ENCODE assay signal across 10 cellular contexts in genomic region chr4:39446842-39447573, GRCh38. TPM values are rescaled to one million over a fixed set of nuclear protein-coding genes. Genes with fewer than 3 reads are reported as not detected.
DNase-seq lines count a peak whose midpoint lies in the region; ATAC-seq and TF ChIP-seq lines count a peak whose summit lies in the region.
"Had no signal": no experiment of that assay in that cellular context is flagged by ENCODE, and none has a peak within 500 bp of the region (broad histone marks: within the 10 kb centered on the region; RNA-seq: fewer than 3 reads in every experiment).

No MANE protein-coding gene starts in this region.

- no peak for TF ChIP-seq CTCF in neural progenitor cell (IDR thresholded peaks at IDR 0.05)

- H3K27ac ChIP-seq in ACC112 (ENCODE audit: low read depth, low read length), result no peak overlapping the region
- no peak overlapping the region for H3K27ac ChIP-seq in neural progenitor cell
- no peak overlapping the region for H3K27ac ChIP-seq in aorta (ENCODE audit: low read depth in 1 of 2, low read length in 2 of 2)

- peaks cover 7% of the 10 kb centered on the region for H3K36me3 Mint-ChIP-seq in neural progenitor cell

- H3K27me3 Mint-ChIP-seq in neural progenitor cell (ENCODE audit: insufficient read depth, low read depth), result peaks cover 4% of the 10 kb centered on the region

- no peaks in the 10 kb centered on the region for H3K9me3 ChIP-seq in neural progenitor cell (ENCODE audit: low read depth)
- no peaks in the 10 kb centered on the region for H3K9me3 ChIP-seq in aorta (ENCODE audit: control insufficient read depth, low read length)

- no peak overlapping the region for H3K9ac ChIP-seq in neural progenitor cell

- no peaks in the 10 kb centered on the region for H3K79me2 ChIP-seq in ACC112 (ENCODE audit: control insufficient read depth, insufficient read depth, low read length, unreplicated experiment)
- H3K79me2 ChIP-seq in neural progenitor cell (ENCODE audit: low read depth), result no peaks in the 10 kb centered on the region

- H3K36me3 ChIP-seq in ACC112 (ENCODE audit: insufficient read depth, low read length), result peaks cover 13% of the 10 kb centered on the region; the same call in 1 of the 2 replicates
- H3K36me3 ChIP-seq in neural progenitor cell, result peaks cover 5% of the 10 kb centered on the region
- H3K36me3 ChIP-seq in aorta (ENCODE audit: control insufficient read depth in 1 of 2, insufficient read depth in 2 of 2, low read length in 1 of 2), result no peaks in the 10 kb centered on the region

- H2AFZ ChIP-seq in ACC112 (ENCODE audit: low read length, unreplicated experiment) (no peak overlapping the region), neural progenitor cell (replicated peaks) (no peak overlapping the region)

- H3K9me3 Mint-ChIP-seq in neural progenitor cell, result no peaks in the 10 kb centered on the region

- intact Hi-C loops in aorta (cut with DNase I), result no loop called here

- H3K4me2 ChIP-seq in neural progenitor cell, result peak overlapping the region; percentile 43

- H3K27me3 ChIP-seq in ACC112 (ENCODE audit: insufficient read depth, low read length) (no peaks in the 10 kb centered on the region), neural progenitor cell (no peaks in the 10 kb centered on the region), aorta (ENCODE audit: control insufficient read depth in 1 of 2, insufficient read depth in 2 of 2, low read length in 1 of 2) (no peaks in the 10 kb centered on the region)

- no peak overlapping the region for H3K4me3 Mint-ChIP-seq in neural progenitor cell

- peaks cover 7% of the 10 kb centered on the region for H4K20me1 ChIP-seq in neural progenitor cell (ENCODE audit: low read depth)

- peak; percentile 12 for DNase-seq in activated CD8-positive, alpha-beta memory T cell treated with anti-CD3 and anti-CD28 coated beads, Interleukin-2, amount 50 U/mL, for 1 hour (ENCODE audit: extremely low read depth)
- DNase-seq in fibroblast of gingiva (ENCODE audit: low read depth), result peak; percentile 49
- peak; percentile 49 for DNase-seq in neural progenitor cell (ENCODE audit: low spot score)
- peak; percentile 74 to 84 for DNase-seq in aorta
- no peak for DNase-seq in NOMO-1 (lab: John Stamatoyannopoulos, UW; ENCODE audit: unreplicated experiment in 2 of 2)

- 5 to 10% methylated on average over 61 of the region's 61 CpGs for WGBS in aorta, 2 donors

- H3K4me3 ChIP-seq in ACC112 (ENCODE audit: low read depth, low read length) (peak overlapping the region; percentile 34), neural progenitor cell (peak overlapping the region; percentile 15), aorta (ENCODE audit: low read length in 2 of 2) (no peak overlapping the region)

- ATAC-seq in GM19025 (IDR thresholded peaks at IDR 0.05; ENCODE audit: low read depth, unreplicated experiment) (peak; percentile 89), HG03139 (IDR thresholded peaks at IDR 0.05; ENCODE audit: unreplicated experiment) (peak; percentile 76), aorta (ENCODE audit: low FRiP score) (peak; percentile 80)

- no peak overlapping the region for H3K27ac Mint-ChIP-seq in neural progenitor cell

- peaks cover 46% of the 10 kb centered on the region for H3F3A ChIP-seq in neural progenitor cell (ENCODE audit: low read depth)

- H3K4me1 Mint-ChIP-seq in neural progenitor cell, result no peaks in the 10 kb centered on the region

- H3K4me1 ChIP-seq in ACC112 (ENCODE audit: control insufficient read depth, insufficient read depth, low read length, unreplicated experiment) (no peaks in the 10 kb centered on the region), neural progenitor cell (no peaks in the 10 kb centered on the region), aorta (ENCODE audit: control insufficient read depth in 1 of 2, insufficient read depth in 2 of 2, low read length in 2 of 2) (no peaks in the 10 kb centered on the region)

RNA-seq across cellular contexts. Expression of gene RPL9, which starts 11.7 kb away (rescaled TPM):
- total RNA-seq in neural progenitor cell (ENCODE audit: low replicate concordance) (4,656 and 6,671 TPM in 2 replicates), aorta (1,000 to 10,000 TPM; 1,118 to 1,464 TPM)
- 1,000 to 10,000 TPM; 2,360 to 6,864 TPM for polyA plus RNA-seq in aorta

RNA-seq across cellular contexts. Expression of gene LIAS, which starts 11.8 kb away (rescaled TPM):
- 20.5 and 30.5 TPM in 2 replicates for total RNA-seq in neural progenitor cell (ENCODE audit: low replicate concordance)
- 10 to 100 TPM in 1 of 2 donors, 1 to 10 TPM in 1; 5.9 to 12.6 TPM for total RNA-seq in aorta
- 10 to 100 TPM in 1 of 2 donors, 1 to 10 TPM in 1; 5.4 to 18.4 TPM for polyA plus RNA-seq in aorta

RNA-seq across cellular contexts. Expression of gene KLB, which starts 40.3 kb away (rescaled TPM):
- total RNA-seq in neural progenitor cell (ENCODE audit: low replicate concordance) (not detected in 2 replicates), aorta (not detected)
- under 1 TPM in 1 of 2 donors, not detected in 1; 0.13 TPM for polyA plus RNA-seq in aorta
- total RNA-seq: Daoy, glomerular endothelial cell had no signal

Comparison
In these comparisons a context has a peak if more than half of its experiments do, and no peak if none do; other contexts are left out.
1. H3K4me3 ChIP-seq: peak in ACC112 (single experiment) and neural progenitor cell (single experiment); none in aorta (0 of 2).
2. DNase-seq: peak in activated CD8-positive, alpha-beta memory T cell treated with anti-CD3 and anti-CD28 coated beads, Interleukin-2, amount 50 U/mL, for 1 hour (single experiment), fibroblast of gingiva (single experiment), neural progenitor cell (single experiment) and aorta (2 of 2); none in NOMO-1 (0 of 2).
3. Peak in every context shown above with its lines, with median percentiles within 50 percentile points of each other: ATAC-seq.